In genomic region chr5:136123236-136123768, GRCh38 we compare ENCODE assay signal across 17 cellular contexts. TPM values are rescaled to one million over a fixed set of nuclear protein-coding genes. Genes with fewer than 3 reads are reported as not detected.
DNase-seq lines count a peak whose midpoint lies in the region; ATAC-seq, FAIRE-seq and TF ChIP-seq lines count a peak whose summit lies in the region.
"Had no signal": no experiment of that assay in that cellular context is flagged by ENCODE, and none has a peak within 500 bp of the region (broad histone marks: within the 10 kb centered on the region; RNA-seq: fewer than 3 reads in every experiment).

No MANE protein-coding gene starts in this region.

- H3K36me3 Mint-ChIP-seq in astrocyte (ENCODE audit: low read depth, unreplicated experiment) = no peaks in the 10 kb centered on the region
- H3K36me3 Mint-ChIP-seq: activated naive CD8-positive, alpha-beta T cell; CD8-positive, alpha-beta T cell had no signal

- H3K4me3 ChIP-seq in astrocyte (ENCODE audit: insufficient read depth, low read depth, low read length) = no peak overlapping the region
- no peak overlapping the region for H3K4me3 ChIP-seq in lower lobe of right lung
- no peak overlapping the region for H3K4me3 ChIP-seq in heart left ventricle
- H3K4me3 ChIP-seq: GM12878 had no signal

- WGBS in heart left ventricle, 4 donors = 91 to 97% (median 93%) methylated on average over 1 of the region's 1 CpG

- no peaks in the 10 kb centered on the region for H3K79me2 ChIP-seq in astrocyte (ENCODE audit: insufficient read depth, low read length)

- no peak overlapping the region for H3K27ac Mint-ChIP-seq in astrocyte (ENCODE audit: unreplicated experiment)
- H3K27ac Mint-ChIP-seq: activated CD4-positive, alpha-beta memory T cell treated with anti-CD3 and anti-CD28 coated beads, Interleukin-2, amount 10 ng/mL, durations not matched to agents 7 days and 5 days; activated naive CD8-positive, alpha-beta T cell; CD8-positive, alpha-beta T cell; natural killer cell treated with Interleukin-12 subunit alpha and Interleukin-12 subunit beta and Interleukin-15 and Interleukin-18, amount 100 ng/mL, for 72 hours had no signal

- H3K27ac ChIP-seq in astrocyte (ENCODE audit: low read depth, low read length) = no peak overlapping the region
- no peak overlapping the region for H3K27ac ChIP-seq in lower lobe of right lung
- no peak overlapping the region for H3K27ac ChIP-seq in heart left ventricle

- no peak overlapping the region for H3K4me3 Mint-ChIP-seq in astrocyte (ENCODE audit: unreplicated experiment)
- H3K4me3 Mint-ChIP-seq: activated CD4-positive, alpha-beta memory T cell treated with anti-CD3 and anti-CD28 coated beads, Interleukin-2, amount 10 ng/mL, durations not matched to agents 7 days and 5 days; activated naive CD8-positive, alpha-beta T cell; CD8-positive, alpha-beta T cell; natural killer cell treated with Interleukin-12 subunit alpha and Interleukin-12 subunit beta and Interleukin-15 and Interleukin-18, amount 100 ng/mL, for 72 hours had no signal

- FAIRE-seq in astrocyte (lab: Jason Lieb, UNC) = no peak
- FAIRE-seq: GM12878 had no signal

- DNase-seq in H4 (ENCODE audit: low spot score) = peak; percentile 78
- DNase-seq in NCI-H2107 (lab: John Stamatoyannopoulos, UW) = peak; percentile 10
- DNase-seq in astrocyte (ENCODE audit: low read depth) = peak; percentile 16
- no peak for DNase-seq in lower lobe of right lung
- no peak for DNase-seq in NCI-H2227 (lab: John Stamatoyannopoulos, UW; ENCODE audit: unreplicated experiment)
- no peak for DNase-seq in heart left ventricle
- no peak for DNase-seq in stimulated activated naive CD4-positive, alpha-beta T cell treated with Interleukin-2 at 50 U/mL for 16 hours (lab: John Stamatoyannopoulos, UW)
- no peak for DNase-seq in activated CD8-positive, alpha-beta memory T cell treated with anti-CD3 and anti-CD28 coated beads, Interleukin-2, amount 50 U/mL, for 4 hours
- DNase-seq: activated CD4-positive, alpha-beta memory T cell treated with anti-CD3 and anti-CD28 coated beads, Interleukin-2, amount 10 ng/mL, durations not matched to agents 7 days and 5 days; CD8-positive, alpha-beta T cell; effector CD8-positive, alpha-beta T cell; NCI-H2081 treated with DMSO at 0.1 percent for 48 hours; stimulated activated CD4-positive, alpha-beta T cell treated with anti-CD3 and anti-CD28 coated beads, Interleukin-12 subunit alpha, Interleukin-12 subunit beta, amount 100 ng/mL, for 4 hours; stimulated activated naive CD8-positive, alpha-beta T cell treated with anti-CD3 and anti-CD28 coated beads, Interleukin-15, Interleukin-2, amounts not matched to agents 100 U/mL and 50 U/mL, for 24 hours had no signal

- no peak overlapping the region for H3K4me2 ChIP-seq in astrocyte (ENCODE audit: low read length)

- no peak overlapping the region for H3K9ac ChIP-seq in astrocyte (ENCODE audit: low read length)

- ATAC-seq in lower lobe of right lung (peak; percentile 83 to 87), heart left ventricle (no peak)
- ATAC-seq: CD8-positive, alpha-beta T cell; GM12878; natural killer cell treated with Interleukin-12 subunit alpha and Interleukin-12 subunit beta and Interleukin-15 and Interleukin-18, amount 100 ng/mL, for 72 hours; stimulated activated naive CD8-positive, alpha-beta T cell treated with anti-CD3 and anti-CD28 coated beads, Interleukin-15, Interleukin-2, amounts not matched to agents 100 U/mL and 50 U/mL, for 24 hours had no signal

- H3K9me3 ChIP-seq in astrocyte (ENCODE audit: insufficient read depth, low read depth, low read length) (no peaks in the 10 kb centered on the region), lower lobe of right lung (no peaks in the 10 kb centered on the region), heart left ventricle (no peaks in the 10 kb centered on the region)

- H3K27me3 Mint-ChIP-seq in astrocyte (ENCODE audit: low read depth, unreplicated experiment) = peaks cover 25% of the 10 kb centered on the region

- H4K20me1 ChIP-seq in astrocyte (ENCODE audit: insufficient read depth, low read length) = no peaks in the 10 kb centered on the region

- H2AFZ ChIP-seq in astrocyte (ENCODE audit: low read depth, low read length) = no peak overlapping the region

- no peak for TF ChIP-seq CTCF in astrocyte (IDR thresholded peaks at IDR 0.05; ENCODE audit: insufficient read depth, low read depth, low read length)
- no peak for TF ChIP-seq CTCF in lower lobe of right lung (IDR thresholded peaks at IDR 0.05)
- TF ChIP-seq CTCF in heart left ventricle (IDR thresholded peaks at IDR 0.05) = no peak

- TF ChIP-seq POLR2A in heart left ventricle (IDR thresholded peaks at IDR 0.05) = no peak

- H3K4me1 ChIP-seq in astrocyte (ENCODE audit: insufficient read depth, low read length) (no peaks in the 10 kb centered on the region), lower lobe of right lung (no peaks in the 10 kb centered on the region), heart left ventricle (peaks cover 0 to 1% (median 0%) of the 10 kb centered on the region in 12 donors)

- intact Hi-C loops in lower lobe of right lung (cut with DNase I) = no loop called here
- intact Hi-C loops in heart left ventricle (cut with DNase I) = no loop called here

- no peaks in the 10 kb centered on the region for H3K4me1 Mint-ChIP-seq in astrocyte (ENCODE audit: low read depth, unreplicated experiment)
- H3K4me1 Mint-ChIP-seq: activated CD4-positive, alpha-beta memory T cell treated with anti-CD3 and anti-CD28 coated beads, Interleukin-2, amount 10 ng/mL, durations not matched to agents 7 days and 5 days had no signal

- H3K9me3 Mint-ChIP-seq in astrocyte (ENCODE audit: unreplicated experiment) = peaks cover 3% of the 10 kb centered on the region
- H3K9me3 Mint-ChIP-seq: activated CD4-positive, alpha-beta memory T cell treated with anti-CD3 and anti-CD28 coated beads, Interleukin-2, amount 10 ng/mL, durations not matched to agents 7 days and 5 days; CD8-positive, alpha-beta T cell; natural killer cell treated with Interleukin-12 subunit alpha and Interleukin-12 subunit beta and Interleukin-15 and Interleukin-18, amount 100 ng/mL, for 72 hours had no signal

- H3K36me3 ChIP-seq in astrocyte (ENCODE audit: insufficient read depth, low read length) (no peaks in the 10 kb centered on the region), lower lobe of right lung (no peaks in the 10 kb centered on the region), heart left ventricle (no peaks in the 10 kb centered on the region)

- H3K27me3 ChIP-seq in astrocyte (ENCODE audit: insufficient read depth, low read length) = peaks cover 4% of the 10 kb centered on the region
- H3K27me3 ChIP-seq in lower lobe of right lung (ENCODE audit: low read depth) = no peaks in the 10 kb centered on the region
- no peaks in the 10 kb centered on the region for H3K27me3 ChIP-seq in heart left ventricle

RNA-seq across cellular contexts. Expression of gene SMAD5, which starts 9.3 kb away (rescaled TPM):
- 38.8 and 40.0 TPM in 2 replicates for total RNA-seq in H4 (2014; rRNA removed; shearing (Covaris generic))
- total RNA-seq in astrocyte (70.0 and 71.3 TPM in 2 replicates), lower lobe of right lung (61.9 TPM), heart left ventricle (10 to 100 TPM; 24.9 to 53.3 (median 36.4) TPM)
- 10 to 100 TPM in 1 of 2 donors, 1 to 10 TPM in 1; 6.9 to 12.0 TPM for polyA plus RNA-seq in heart left ventricle

Comparison
In these comparisons a context has a peak if more than half of its experiments do, and no peak if none do; other contexts are left out.
1. DNase-seq: peak in H4 (single experiment), NCI-H2107 (single experiment) and astrocyte (single experiment); none in lower lobe of right lung (single experiment), NCI-H2227 (single experiment), heart left ventricle (0 of 5), stimulated activated naive CD4-positive, alpha-beta T cell treated with Interleukin-2 at 50 U/mL for 16 hours (single experiment) and activated CD8-positive, alpha-beta memory T cell treated with anti-CD3 and anti-CD28 coated beads, Interleukin-2, amount 50 U/mL, for 4 hours (single experiment).
2. ATAC-seq: peak in lower lobe of right lung (2 of 2); none in heart left ventricle (0 of 4).